17 cellular contexts compared by ENCODE assay signal in the genomic region with DNA sequence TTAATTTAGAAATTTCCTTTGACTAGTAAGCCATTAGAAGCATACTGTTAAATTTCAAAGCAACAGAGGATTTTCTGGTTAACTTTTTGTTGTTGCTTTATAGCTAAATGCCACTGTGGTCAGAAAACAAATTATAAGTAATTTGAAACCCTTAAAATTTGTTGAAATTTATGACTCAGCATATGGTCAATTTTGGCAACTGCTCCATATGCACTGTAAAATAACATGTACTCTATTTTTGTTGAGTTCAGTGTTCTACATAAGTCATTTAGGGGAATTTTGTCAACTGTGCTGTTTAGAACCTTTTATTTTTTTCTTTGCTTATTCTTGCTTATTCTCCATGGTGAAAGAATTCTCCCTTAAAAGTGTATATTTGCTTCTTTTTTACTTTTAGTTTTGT. TPM values are rescaled to one million over a fixed set of nuclear protein-coding genes. Genes with fewer than 3 reads are reported as not detected.
A peak's percentile ranks its signal among the peaks of the same experiment; 100 is the strongest.
DNase-seq lines count a peak whose midpoint lies in the region; TF ChIP-seq lines count a peak whose summit lies in the region.
"Had no signal": no experiment of that assay in that cellular context is flagged by ENCODE, and none has a peak within 500 bp of the region (broad histone marks: within the 10 kb centered on the region; RNA-seq: fewer than 3 reads in every experiment).

No MANE protein-coding gene starts in this region.

- no peak overlapping the region for H3K4me3 Mint-ChIP-seq in osteocyte (ENCODE audit: unreplicated experiment)
- H3K4me3 Mint-ChIP-seq: neural crest cell had no signal

- TF ChIP-seq CTCF in choroid plexus epithelial cell (conservative IDR thresholded peaks at IDR 0.05; ENCODE audit: low read depth, low read length) (no peak), osteocyte (IDR thresholded peaks at IDR 0.05) (no peak), dorsolateral prefrontal cortex (IDR thresholded peaks at IDR 0.05 in 54 of 56, conservative IDR thresholded peaks at IDR 0.05 in 2 of 56; ENCODE audit: low read depth in 1 of 56, partially characterized antibody in 56 of 56) (no peak)

- no peaks in the 10 kb centered on the region for H3K27me3 Mint-ChIP-seq in osteocyte (ENCODE audit: unreplicated experiment)

- peaks cover 15% of the 10 kb centered on the region for H3K4me1 Mint-ChIP-seq in osteocyte (ENCODE audit: unreplicated experiment)
- H3K4me1 Mint-ChIP-seq: neural crest cell had no signal

- H3K4me3 ChIP-seq in choroid plexus epithelial cell (ENCODE audit: low read depth, low read length) (no peak overlapping the region), dorsolateral prefrontal cortex (no peak overlapping the region)
- H3K4me3 ChIP-seq: hepatocyte, SJSA1 had no signal

- no peaks in the 10 kb centered on the region for H3K27me3 ChIP-seq in dorsolateral prefrontal cortex
- H3K27me3 ChIP-seq: hepatocyte, SJSA1 had no signal

- intact Hi-C loops in dorsolateral prefrontal cortex (cut with DNase I), result no loop called here

- peaks cover 41% of the 10 kb centered on the region for H3K9me3 Mint-ChIP-seq in osteocyte (ENCODE audit: unreplicated experiment)

- peak; percentile 10 for DNase-seq in ELR (ENCODE audit: low read depth)
- peak; percentile 66 for DNase-seq in M059J (ENCODE audit: low read depth)
- DNase-seq in choroid plexus epithelial cell (ENCODE audit: low read depth), result peak; percentile 81
- no peak for DNase-seq in osteocyte (ENCODE audit: extremely low spot score, unreplicated experiment)
- no peak for DNase-seq in stimulated activated CD4-positive, alpha-beta T cell treated with anti-CD3 and anti-CD28 coated beads, Interleukin-2, amount 100 ng/mL, for 24 hours
- DNase-seq in dorsolateral prefrontal cortex, result no peak
- no peak for DNase-seq in COR-L47 (lab: John Stamatoyannopoulos, UW)
- DNase-seq in SHP77 treated with DMSO at 0.1 percent for 48 hours (lab: John Stamatoyannopoulos, UW), result no peak
- DNase-seq: aorta; dermis blood vessel endothelial cell; DND-41; NCI-H1048; stimulated activated naive CD8-positive, alpha-beta T cell treated with anti-CD3 and anti-CD28 coated beads, Interleukin-15, Interleukin-2, amounts not matched to agents 100 U/mL and 50 U/mL, for 24 hours; trophoblast cell had no signal

- peaks cover 30% of the 10 kb centered on the region for H3K36me3 Mint-ChIP-seq in osteocyte (ENCODE audit: unreplicated experiment)

- no peak overlapping the region for H3K27ac ChIP-seq in dorsolateral prefrontal cortex
- H3K27ac ChIP-seq: hepatocyte, SJSA1 had no signal

- peak overlapping the region; percentile 44 for H3K27ac Mint-ChIP-seq in osteocyte (ENCODE audit: unreplicated experiment)

RNA-seq across cellular contexts. Expression of gene SCLT1, which starts 28.6 kb away (rescaled TPM):
- total RNA-seq in M059J (2014; rRNA removed; shearing (Covaris generic)), result 10.6 and 16.0 TPM in 2 replicates
- total RNA-seq in osteocyte (13.6 and 14.0 TPM in 2 replicates), dorsolateral prefrontal cortex (10 to 100 TPM; 14.7 to 32.2 (median 21.4) TPM)

RNA-seq across cellular contexts. Expression of gene C4orf33, which starts 31.2 kb away (rescaled TPM):
- 18.5 and 28.3 TPM in 2 replicates for total RNA-seq in M059J (2014; rRNA removed; shearing (Covaris generic))
- total RNA-seq in osteocyte, result 6.7 and 7.2 TPM in 2 replicates
- total RNA-seq in dorsolateral prefrontal cortex, result 10 to 100 TPM in 106 of 120 experiments, 1 to 10 TPM in 14; 5.4 to 22.4 (median 13.4) TPM

Comparison
In these comparisons a context has a peak if more than half of its experiments do, and no peak if none do; other contexts are left out.
1. DNase-seq: peak in ELR (single experiment), M059J (single experiment) and choroid plexus epithelial cell (single experiment); none in osteocyte (single experiment), stimulated activated CD4-positive, alpha-beta T cell treated with anti-CD3 and anti-CD28 coated beads, Interleukin-2, amount 100 ng/mL, for 24 hours (0 of 2), dorsolateral prefrontal cortex (0 of 10), COR-L47 (single experiment) and SHP77 treated with DMSO at 0.1 percent for 48 hours (single experiment).